In genomic region chr20:32352101-32352720, GRCh38 we compare ENCODE assay signal across 1 cellular context.
A peak's percentile ranks its signal among the peaks of the same experiment; 100 is the strongest.
TF ChIP-seq lines count a peak whose summit lies in the region.

No MANE protein-coding gene starts in this region.

TF ChIP-seq in Ishikawa, 13 proteins besides CTCF, POLR2A, EP300 and RAD21:
- TF ChIP-seq ZBTB7A (IDR thresholded peaks at IDR 0.05; ENCODE audit: low read depth) (no peak), CEBPB (IDR thresholded peaks at IDR 0.05) (0 out of 2 replicates have a peak, but pooled peaks have one; percentile 2)
